ENCODE assay signal across 3 cellular contexts in the genomic region with DNA sequence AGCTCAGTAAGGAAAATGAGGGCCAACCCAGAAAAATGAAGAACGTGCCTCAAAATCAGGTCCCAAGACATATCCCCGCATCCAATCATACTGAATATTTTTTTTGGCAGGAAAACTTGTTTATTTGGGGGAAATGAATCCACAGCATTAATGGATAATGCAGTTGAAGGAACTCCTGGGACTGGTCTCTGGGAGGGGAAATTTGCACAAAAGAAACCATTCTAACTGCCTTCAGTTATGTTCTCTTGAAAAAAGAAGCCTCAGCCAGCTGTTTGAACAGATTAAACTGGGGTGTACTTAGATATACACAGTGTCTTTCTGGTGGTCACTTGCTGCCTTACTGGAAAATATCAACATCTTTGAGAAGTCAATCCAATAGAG.
TF ChIP-seq lines count a peak whose summit lies in the region.

No MANE protein-coding gene starts in this region.

TF ChIP-seq in SK-N-SH, 30 proteins besides CTCF, POLR2A, EP300 and RAD21:
- TF ChIP-seq, protein P1, sequence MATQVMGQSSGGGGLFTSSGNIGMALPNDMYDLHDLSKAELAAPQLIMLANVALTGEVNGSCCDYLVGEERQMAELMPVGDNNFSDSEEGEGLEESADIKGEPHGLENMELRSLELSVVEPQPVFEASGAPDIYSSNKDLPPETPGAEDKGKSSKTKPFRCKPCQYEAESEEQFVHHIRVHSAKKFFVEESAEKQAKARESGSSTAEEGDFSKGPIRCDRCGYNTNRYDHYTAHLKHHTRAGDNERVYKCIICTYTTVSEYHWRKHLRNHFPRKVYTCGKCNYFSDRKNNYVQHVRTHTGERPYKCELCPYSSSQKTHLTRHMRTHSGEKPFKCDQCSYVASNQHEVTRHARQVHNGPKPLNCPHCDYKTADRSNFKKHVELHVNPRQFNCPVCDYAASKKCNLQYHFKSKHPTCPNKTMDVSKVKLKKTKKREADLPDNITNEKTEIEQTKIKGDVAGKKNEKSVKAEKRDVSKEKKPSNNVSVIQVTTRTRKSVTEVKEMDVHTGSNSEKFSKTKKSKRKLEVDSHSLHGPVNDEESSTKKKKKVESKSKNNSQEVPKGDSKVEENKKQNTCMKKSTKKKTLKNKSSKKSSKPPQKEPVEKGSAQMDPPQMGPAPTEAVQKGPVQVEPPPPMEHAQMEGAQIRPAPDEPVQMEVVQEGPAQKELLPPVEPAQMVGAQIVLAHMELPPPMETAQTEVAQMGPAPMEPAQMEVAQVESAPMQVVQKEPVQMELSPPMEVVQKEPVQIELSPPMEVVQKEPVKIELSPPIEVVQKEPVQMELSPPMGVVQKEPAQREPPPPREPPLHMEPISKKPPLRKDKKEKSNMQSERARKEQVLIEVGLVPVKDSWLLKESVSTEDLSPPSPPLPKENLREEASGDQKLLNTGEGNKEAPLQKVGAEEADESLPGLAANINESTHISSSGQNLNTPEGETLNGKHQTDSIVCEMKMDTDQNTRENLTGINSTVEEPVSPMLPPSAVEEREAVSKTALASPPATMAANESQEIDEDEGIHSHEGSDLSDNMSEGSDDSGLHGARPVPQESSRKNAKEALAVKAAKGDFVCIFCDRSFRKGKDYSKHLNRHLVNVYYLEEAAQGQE (IDR thresholded peaks at IDR 0.05; ENCODE audit: low read depth, low read length): no peak
- TF ChIP-seq TAF1 (IDR thresholded peaks at IDR 0.05; ENCODE audit: borderline replicate concordance, low read depth, low read length): no peak
- TF ChIP-seq NRF1 (IDR thresholded peaks at IDR 0.05; ENCODE audit: low read depth, low read length): no peak
- TF ChIP-seq GATA2 (CRISPR knock-in tag; IDR thresholded peaks at IDR 0.05): no peak
- TF ChIP-seq RFX5 (IDR thresholded peaks at IDR 0.05; ENCODE audit: low read length): no peak
- no peak for TF ChIP-seq MXI1 (IDR thresholded peaks at IDR 0.05; ENCODE audit: low read depth, low read length)
- no peak for TF ChIP-seq TEAD4 (IDR thresholded peaks at IDR 0.05; ENCODE audit: borderline replicate concordance, insufficient read depth)
- no peak for TF ChIP-seq JUND (IDR thresholded peaks at IDR 0.05)
- no peak for TF ChIP-seq FOXM1 (IDR thresholded peaks at IDR 0.05; ENCODE audit: low read depth)
- TF ChIP-seq FOSL2 (IDR thresholded peaks at IDR 0.05; ENCODE audit: borderline replicate concordance, low read depth): no peak
- TF ChIP-seq, protein P2, sequence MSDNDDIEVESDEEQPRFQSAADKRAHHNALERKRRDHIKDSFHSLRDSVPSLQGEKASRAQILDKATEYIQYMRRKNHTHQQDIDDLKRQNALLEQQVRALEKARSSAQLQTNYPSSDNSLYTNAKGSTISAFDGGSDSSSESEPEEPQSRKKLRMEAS (IDR thresholded peaks at IDR 0.05; ENCODE audit: low read depth): no peak
- no peak for TF ChIP-seq EZH2phosphoT487 (IDR thresholded peaks at IDR 0.05; ENCODE audit: borderline replicate concordance, low read depth)
TF ChIP-seq in SK-N-SH: peak in this region for 0.

TF ChIP-seq in SK-N-SH treated with all-trans-retinoic acid at 6 μM for 48 hours, 23 proteins besides CTCF, POLR2A, EP300 and RAD21 (continued from another document):
- TF ChIP-seq, protein P3, sequence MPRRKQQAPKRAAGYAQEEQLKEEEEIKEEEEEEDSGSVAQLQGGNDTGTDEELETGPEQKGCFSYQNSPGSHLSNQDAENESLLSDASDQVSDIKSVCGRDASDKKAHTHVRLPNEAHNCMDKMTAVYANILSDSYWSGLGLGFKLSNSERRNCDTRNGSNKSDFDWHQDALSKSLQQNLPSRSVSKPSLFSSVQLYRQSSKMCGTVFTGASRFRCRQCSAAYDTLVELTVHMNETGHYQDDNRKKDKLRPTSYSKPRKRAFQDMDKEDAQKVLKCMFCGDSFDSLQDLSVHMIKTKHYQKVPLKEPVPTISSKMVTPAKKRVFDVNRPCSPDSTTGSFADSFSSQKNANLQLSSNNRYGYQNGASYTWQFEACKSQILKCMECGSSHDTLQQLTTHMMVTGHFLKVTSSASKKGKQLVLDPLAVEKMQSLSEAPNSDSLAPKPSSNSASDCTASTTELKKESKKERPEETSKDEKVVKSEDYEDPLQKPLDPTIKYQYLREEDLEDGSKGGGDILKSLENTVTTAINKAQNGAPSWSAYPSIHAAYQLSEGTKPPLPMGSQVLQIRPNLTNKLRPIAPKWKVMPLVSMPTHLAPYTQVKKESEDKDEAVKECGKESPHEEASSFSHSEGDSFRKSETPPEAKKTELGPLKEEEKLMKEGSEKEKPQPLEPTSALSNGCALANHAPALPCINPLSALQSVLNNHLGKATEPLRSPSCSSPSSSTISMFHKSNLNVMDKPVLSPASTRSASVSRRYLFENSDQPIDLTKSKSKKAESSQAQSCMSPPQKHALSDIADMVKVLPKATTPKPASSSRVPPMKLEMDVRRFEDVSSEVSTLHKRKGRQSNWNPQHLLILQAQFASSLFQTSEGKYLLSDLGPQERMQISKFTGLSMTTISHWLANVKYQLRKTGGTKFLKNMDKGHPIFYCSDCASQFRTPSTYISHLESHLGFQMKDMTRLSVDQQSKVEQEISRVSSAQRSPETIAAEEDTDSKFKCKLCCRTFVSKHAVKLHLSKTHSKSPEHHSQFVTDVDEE (CRISPR knock-in tag; IDR thresholded peaks at IDR 0.05): no peak
- TF ChIP-seq ZNF70 (CRISPR knock-in tag; IDR thresholded peaks at IDR 0.05): no peak

TF ChIP-seq in GM12878, 131 proteins besides CTCF, POLR2A, EP300 and RAD21 (continued from another document):
- TF ChIP-seq, protein P4, sequence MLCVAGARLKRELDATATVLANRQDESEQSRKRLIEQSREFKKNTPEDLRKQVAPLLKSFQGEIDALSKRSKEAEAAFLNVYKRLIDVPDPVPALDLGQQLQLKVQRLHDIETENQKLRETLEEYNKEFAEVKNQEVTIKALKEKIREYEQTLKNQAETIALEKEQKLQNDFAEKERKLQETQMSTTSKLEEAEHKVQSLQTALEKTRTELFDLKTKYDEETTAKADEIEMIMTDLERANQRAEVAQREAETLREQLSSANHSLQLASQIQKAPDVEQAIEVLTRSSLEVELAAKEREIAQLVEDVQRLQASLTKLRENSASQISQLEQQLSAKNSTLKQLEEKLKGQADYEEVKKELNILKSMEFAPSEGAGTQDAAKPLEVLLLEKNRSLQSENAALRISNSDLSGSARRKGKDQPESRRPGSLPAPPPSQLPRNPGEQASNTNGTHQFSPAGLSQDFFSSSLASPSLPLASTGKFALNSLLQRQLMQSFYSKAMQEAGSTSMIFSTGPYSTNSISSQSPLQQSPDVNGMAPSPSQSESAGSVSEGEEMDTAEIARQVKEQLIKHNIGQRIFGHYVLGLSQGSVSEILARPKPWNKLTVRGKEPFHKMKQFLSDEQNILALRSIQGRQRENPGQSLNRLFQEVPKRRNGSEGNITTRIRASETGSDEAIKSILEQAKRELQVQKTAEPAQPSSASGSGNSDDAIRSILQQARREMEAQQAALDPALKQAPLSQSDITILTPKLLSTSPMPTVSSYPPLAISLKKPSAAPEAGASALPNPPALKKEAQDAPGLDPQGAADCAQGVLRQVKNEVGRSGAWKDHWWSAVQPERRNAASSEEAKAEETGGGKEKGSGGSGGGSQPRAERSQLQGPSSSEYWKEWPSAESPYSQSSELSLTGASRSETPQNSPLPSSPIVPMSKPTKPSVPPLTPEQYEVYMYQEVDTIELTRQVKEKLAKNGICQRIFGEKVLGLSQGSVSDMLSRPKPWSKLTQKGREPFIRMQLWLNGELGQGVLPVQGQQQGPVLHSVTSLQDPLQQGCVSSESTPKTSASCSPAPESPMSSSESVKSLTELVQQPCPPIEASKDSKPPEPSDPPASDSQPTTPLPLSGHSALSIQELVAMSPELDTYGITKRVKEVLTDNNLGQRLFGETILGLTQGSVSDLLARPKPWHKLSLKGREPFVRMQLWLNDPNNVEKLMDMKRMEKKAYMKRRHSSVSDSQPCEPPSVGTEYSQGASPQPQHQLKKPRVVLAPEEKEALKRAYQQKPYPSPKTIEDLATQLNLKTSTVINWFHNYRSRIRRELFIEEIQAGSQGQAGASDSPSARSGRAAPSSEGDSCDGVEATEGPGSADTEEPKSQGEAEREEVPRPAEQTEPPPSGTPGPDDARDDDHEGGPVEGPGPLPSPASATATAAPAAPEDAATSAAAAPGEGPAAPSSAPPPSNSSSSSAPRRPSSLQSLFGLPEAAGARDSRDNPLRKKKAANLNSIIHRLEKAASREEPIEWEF (IDR thresholded peaks at IDR 0.05; ENCODE audit: insufficient replicate concordance, low read depth, low read length): no peak
- TF ChIP-seq, protein P5, sequence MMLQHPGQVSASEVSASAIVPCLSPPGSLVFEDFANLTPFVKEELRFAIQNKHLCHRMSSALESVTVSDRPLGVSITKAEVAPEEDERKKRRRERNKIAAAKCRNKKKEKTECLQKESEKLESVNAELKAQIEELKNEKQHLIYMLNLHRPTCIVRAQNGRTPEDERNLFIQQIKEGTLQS (IDR thresholded peaks at IDR 0.05; ENCODE audit: borderline replicate concordance, extremely low read depth, low read depth, low read length): no peak
